Comparison of ENCODE assay signal across 29 cellular contexts in genomic region chr2:26481705-26482104, GRCh38. TPM values are rescaled to one million over a fixed set of nuclear protein-coding genes. Genes with fewer than 3 reads are reported as not detected.
"Had no signal": no experiment of that assay in that cellular context is flagged by ENCODE, and none has a peak within 500 bp of the region (broad histone marks: within the 10 kb centered on the region; RNA-seq: fewer than 3 reads in every experiment).

No MANE protein-coding gene starts in this region.

- H3K36me3 Mint-ChIP-seq: activated naive CD8-positive, alpha-beta T cell; WTC11 had no signal

- H3K9me3 ChIP-seq: colonic mucosa, gastrocnemius medialis, heart left ventricle had no signal

- H3K27me3 ChIP-seq: colonic mucosa, gastrocnemius medialis, heart left ventricle had no signal

- H3K36me3 ChIP-seq: colonic mucosa, gastrocnemius medialis, heart left ventricle had no signal

- H3K4me1 Mint-ChIP-seq: activated T-helper 17 cell treated with anti-CD3 and anti-CD28 coated beads, Interleukin-2, amount 50 U/mL, for 72 hours had no signal

- DNase-seq: activated CD4-positive, alpha-beta memory T cell treated with anti-CD3 and anti-CD28 coated beads, Interleukin-2, amount 10 ng/mL, durations not matched to agents 7 days and 5 days; activated CD4-positive, alpha-beta T cell treated with anti-CD3 and anti-CD28 coated beads for 1 hour; activated CD4-positive, alpha-beta T cell treated with anti-CD3 and anti-CD28 coated beads for 4 hours; activated CD4-positive, alpha-beta T cell treated with anti-CD3 and anti-CD28 coated beads, Interleukin-2, amount 10 ng/mL, durations not matched to agents 7 days and 5 days; activated CD4-positive, alpha-beta T cell treated with anti-CD3 and anti-CD28 coated beads, Interleukin-2, amount 50 U/mL, for 4 hours; activated effector memory CD4-positive, alpha-beta T cell treated with Interleukin-2 at 50 U/mL for 16 hours; activated gamma-delta T cell treated with Interleukin-2 at 50 U/mL for 16 hours; activated naive CD4-positive, alpha-beta T cell treated with anti-CD3 and anti-CD28 coated beads, Interleukin-2, amount 50 U/mL, for 16 hours; activated naive CD4-positive, alpha-beta T cell treated with Interleukin-2 at 50 U/mL for 16 hours; activated T-cell treated with anti-CD3 and anti-CD28 coated beads, Interleukin-2, amount 50 U/mL, for 4 hours; amniotic stem cell; cerebellar nuclear complex; colonic mucosa; effector CD8-positive, alpha-beta T cell; foreskin fibroblast; gastrocnemius medialis; glutamatergic neuron; T-helper 1 cell; T-helper 17 cell; T1000 had no signal

- H3K4me3 Mint-ChIP-seq: activated CD4-positive, alpha-beta memory T cell treated with anti-CD3 and anti-CD28 coated beads, Interleukin-2, amount 10 ng/mL, durations not matched to agents 7 days and 5 days; activated CD4-positive, alpha-beta T cell treated with anti-CD3 and anti-CD28 coated beads, Interleukin-2, amount 10 ng/mL, durations not matched to agents 7 days and 5 days; activated naive CD8-positive, alpha-beta T cell; activated T-cell treated with anti-CD3 and anti-CD28 coated beads, Interleukin-2, amount 50 U/mL, for 4 hours; activated T-helper 17 cell treated with anti-CD3 and anti-CD28 coated beads, Interleukin-2, amount 50 U/mL, for 72 hours; T-helper 17 cell; T-helper 2 cell treated with Interferon-gamma antibody and Interleukin-4, amounts not matched to agents 5 μg/mL and 100 μg/mL, for 36 hours; WTC11 had no signal

- H3K27ac Mint-ChIP-seq: activated CD4-positive, alpha-beta memory T cell treated with anti-CD3 and anti-CD28 coated beads, Interleukin-2, amount 10 ng/mL, durations not matched to agents 7 days and 5 days; activated CD4-positive, alpha-beta T cell treated with anti-CD3 and anti-CD28 coated beads, Interleukin-2, amount 10 ng/mL, durations not matched to agents 7 days and 5 days; activated naive CD8-positive, alpha-beta T cell; activated T-helper 17 cell treated with anti-CD3 and anti-CD28 coated beads, Interleukin-2, amount 50 U/mL, for 72 hours; T-helper 17 cell; T-helper 2 cell treated with Interferon-gamma antibody and Interleukin-4, amounts not matched to agents 5 μg/mL and 100 μg/mL, for 36 hours had no signal

- FAIRE-seq: astrocyte, endometrium, endothelial cell of umbilical vein had no signal

- H3K4me1 ChIP-seq: colonic mucosa had no signal

- ATAC-seq: activated T-cell treated with anti-CD3 and anti-CD28 coated beads, Interleukin-2, amount 50 U/mL, for 4 hours; activated T-helper 17 cell treated with anti-CD3 and anti-CD28 coated beads, Interleukin-2, amount 50 U/mL, for 72 hours; gastrocnemius medialis; heart left ventricle; T-helper 17 cell; WTC11 had no signal

- H3K9me3 Mint-ChIP-seq: activated CD4-positive, alpha-beta memory T cell treated with anti-CD3 and anti-CD28 coated beads, Interleukin-2, amount 10 ng/mL, durations not matched to agents 7 days and 5 days; activated CD4-positive, alpha-beta T cell treated with anti-CD3 and anti-CD28 coated beads, Interleukin-2, amount 10 ng/mL, durations not matched to agents 7 days and 5 days; activated T-cell treated with anti-CD3 and anti-CD28 coated beads, Interleukin-2, amount 50 U/mL, for 4 hours; activated T-helper 17 cell treated with anti-CD3 and anti-CD28 coated beads, Interleukin-2, amount 50 U/mL, for 72 hours; T-helper 2 cell treated with Interferon-gamma antibody and Interleukin-4, amounts not matched to agents 5 μg/mL and 100 μg/mL, for 36 hours; WTC11 had no signal

- H3K27ac ChIP-seq: colonic mucosa, epithelial cell of prostate, heart left ventricle had no signal

- H3K27me3 Mint-ChIP-seq: activated CD4-positive, alpha-beta T cell treated with anti-CD3 and anti-CD28 coated beads, Interleukin-2, amount 10 ng/mL, durations not matched to agents 7 days and 5 days; activated naive CD8-positive, alpha-beta T cell had no signal

- H3K4me3 ChIP-seq: colonic mucosa, gastrocnemius medialis, heart left ventricle had no signal

RNA-seq across cellular contexts. Expression of gene OTOF, which starts 3.8 kb away (rescaled TPM):
- total RNA-seq: astrocyte, colonic mucosa had no signal
